17 cellular contexts compared by ENCODE assay signal in the genomic region with DNA sequence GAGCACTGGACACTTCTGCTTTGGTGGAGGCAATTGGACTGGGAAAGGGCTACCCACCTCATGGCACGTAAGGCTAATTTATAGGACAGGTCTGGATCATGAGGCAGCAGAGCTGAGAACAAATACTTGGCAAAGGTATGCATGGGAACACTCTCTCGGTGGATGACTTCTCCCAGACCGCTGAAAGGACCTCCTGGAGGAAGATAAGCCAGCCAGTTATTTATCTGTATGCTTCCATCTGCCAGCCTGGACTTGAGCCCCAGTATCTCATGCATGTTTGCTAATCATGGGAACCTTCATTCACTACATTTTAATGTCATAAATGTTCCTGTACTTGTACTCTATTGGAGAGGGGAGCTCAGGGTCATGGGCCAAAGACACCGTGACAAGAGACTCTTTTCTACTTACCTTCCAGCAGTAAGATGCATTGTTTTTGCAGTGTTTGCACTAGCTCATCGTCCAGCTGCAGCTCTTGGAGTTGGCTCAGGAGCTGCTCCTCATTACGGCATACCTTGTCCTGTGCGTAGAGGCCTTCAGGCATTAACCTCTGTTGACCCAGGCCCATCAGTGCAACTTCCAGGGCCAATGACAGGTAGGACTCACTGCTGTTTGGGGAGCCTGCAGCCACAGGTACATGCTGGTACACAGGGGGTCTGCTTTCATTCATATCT.
"Had no signal": no experiment of that assay in that cellular context is flagged by ENCODE, and none has a peak within 500 bp of the region (broad histone marks: within the 10 kb centered on the region; RNA-seq: fewer than 3 reads in every experiment).

No MANE protein-coding gene starts in this region.

- ATAC-seq: left ventricle myocardium superior, right cardiac atrium had no signal

- H3K4me3 Mint-ChIP-seq: activated naive CD4-positive, alpha-beta T cell treated with anti-CD3 and anti-CD28 coated beads, Interleukin-2, amount 50 U/mL, for 24 hours had no signal

- H3K27ac Mint-ChIP-seq: activated naive CD4-positive, alpha-beta T cell treated with anti-CD3 and anti-CD28 coated beads, Interleukin-2, amount 50 U/mL, for 24 hours; progenitor cell of endocrine pancreas had no signal

- H3K27me3 Mint-ChIP-seq: activated naive CD4-positive, alpha-beta T cell treated with anti-CD3 and anti-CD28 coated beads, Interleukin-2, amount 50 U/mL, for 24 hours; progenitor cell of endocrine pancreas had no signal

- DNase-seq: activated CD4-positive, alpha-beta T cell treated with anti-CD3 and anti-CD28 coated beads for 1 hour; activated CD4-positive, alpha-beta T cell treated with anti-CD3 and anti-CD28 coated beads, Interleukin-2, amount 50 U/mL, for 48 hours; activated gamma-delta T cell; adrenal gland; dermis blood vessel endothelial cell; effector memory CD4-positive, alpha-beta T cell; left ventricle myocardium superior; right cardiac atrium; small intestine; stimulated activated CD4-positive, alpha-beta T cell treated with anti-CD3 and anti-CD28 coated beads, Interleukin-15, amount 100 ng/mL, for 24 hours; stimulated activated CD4-positive, alpha-beta T cell treated with anti-CD3 and anti-CD28 coated beads, Interleukin-4, amount 100 ng/mL, for 1 hour; stomach; T1000; trophoblast cell; WERI-Rb-1 had no signal

- H3K9me3 Mint-ChIP-seq: activated naive CD4-positive, alpha-beta T cell treated with anti-CD3 and anti-CD28 coated beads, Interleukin-2, amount 50 U/mL, for 24 hours had no signal
